Comparison of ENCODE assay signal across 11 cellular contexts in the genomic region with DNA sequence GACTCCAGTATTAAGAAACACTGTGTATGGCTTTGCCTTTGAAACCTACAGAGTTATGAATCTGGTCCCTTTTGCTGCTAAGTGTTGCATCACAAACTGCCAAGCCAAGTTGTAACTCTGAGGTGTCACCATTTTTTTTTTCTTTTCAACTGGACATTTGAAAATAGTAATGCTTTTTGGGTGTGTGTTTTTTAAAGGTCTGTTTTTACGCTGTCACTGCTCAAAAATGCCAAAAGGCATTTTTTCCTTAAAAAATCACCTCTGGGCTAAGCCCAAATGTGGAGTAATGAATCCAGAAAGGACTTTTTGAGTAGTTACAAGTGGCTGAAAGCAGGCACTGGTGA. TPM values are rescaled to one million over a fixed set of nuclear protein-coding genes. Genes with fewer than 3 reads are reported as not detected.
DNase-seq lines count a peak whose midpoint lies in the region; ATAC-seq, FAIRE-seq and TF ChIP-seq lines count a peak whose summit lies in the region.
"Had no signal": no experiment of that assay in that cellular context is flagged by ENCODE, and none has a peak within 500 bp of the region (broad histone marks: within the 10 kb centered on the region; RNA-seq: fewer than 3 reads in every experiment).

No MANE protein-coding gene starts in this region.

- DNase-seq in Right ventricle myocardium superior = no peak
- DNase-seq in cardiac septum (ENCODE audit: low spot score) = no peak
- no peak for DNase-seq in activated CD8-positive, alpha-beta T cell treated with anti-CD3 and anti-CD28 coated beads for 36 hours
- DNase-seq in HepG2 (ENCODE audit: low spot score) = no peak
- no peak for DNase-seq in mucosa of gallbladder (ENCODE audit: low spot score)
- DNase-seq in mucosa of descending colon = no peak
- DNase-seq: NCI-H524 treated with DMSO at 0.1 percent for 48 hours; stimulated activated CD4-positive, alpha-beta T cell treated with anti-CD3 and anti-CD28 coated beads, Interleukin-2, amount 100 ng/mL, for 48 hours had no signal

- no peak for TF ChIP-seq CTCF in activated CD8-positive, alpha-beta T cell treated with anti-CD3 and anti-CD28 coated beads for 36 hours (IDR thresholded peaks at IDR 0.05)
- no peak for TF ChIP-seq CTCF in HepG2 (CRISPR knock-in tag; IDR thresholded peaks at IDR 0.05)
- TF ChIP-seq CTCF in mucosa of descending colon (IDR thresholded peaks at IDR 0.05) = no peak

- H3K4me1 ChIP-seq in HepG2 (ENCODE audit: insufficient read depth, low read length) (peaks cover 99% of the 10 kb centered on the region), mucosa of descending colon (ENCODE audit: low read depth) (peaks cover 55% of the 10 kb centered on the region)

- no peak overlapping the region for H3K4me2 ChIP-seq in HepG2 (ENCODE audit: low read depth, low read length)

- ATAC-seq in Right ventricle myocardium superior (ENCODE audit: poor library complexity) (peak; percentile 48), HepG2 (no peak), HG02852 (IDR thresholded peaks at IDR 0.05; ENCODE audit: unreplicated experiment) (no peak), mucosa of descending colon (no peak), GM21526 (IDR thresholded peaks at IDR 0.05; ENCODE audit: low FRiP score, unreplicated experiment) (no peak)
- ATAC-seq in activated CD8-positive, alpha-beta T cell treated with anti-CD3 and anti-CD28 coated beads for 36 hours = no peak

- TF ChIP-seq EP300 in HepG2 (IDR thresholded peaks at IDR 0.05; ENCODE audit: low read depth in 2 of 2, low read length in 2 of 2) (no peak), HepG2 (CRISPR knock-in tag; IDR thresholded peaks at IDR 0.05; ENCODE audit: borderline replicate concordance) (no peak)

- peaks cover 44% of the 10 kb centered on the region for H4K20me1 ChIP-seq in HepG2 (ENCODE audit: insufficient read depth, low read length)

- H3K27ac Mint-ChIP-seq in activated CD8-positive, alpha-beta T cell treated with anti-CD3 and anti-CD28 coated beads for 36 hours = peak overlapping the region; percentile 80

- 91% methylated on average over 1 of the region's 1 CpG for WGBS in HepG2 (ENCODE audit: low lambda C conversion rate)

- no peak overlapping the region for H3K4me3 ChIP-seq in HepG2 (replicated peaks in 1 of 3; ENCODE audit: insufficient read depth in 1 of 3, low read depth in 2 of 3, low read length in 3 of 3)
- H3K4me3 ChIP-seq in mucosa of descending colon = no peak overlapping the region

- no peak for FAIRE-seq in HepG2 (lab: Jason Lieb, UNC)

- no peak for TF ChIP-seq POLR2A in HepG2 (IDR thresholded peaks at IDR 0.05; ENCODE audit: insufficient read depth in 1 of 2, low read depth in 2 of 2, low read length in 2 of 2)

- H3K4me3 Mint-ChIP-seq in activated CD8-positive, alpha-beta T cell treated with anti-CD3 and anti-CD28 coated beads for 36 hours = no peak overlapping the region

- in situ Hi-C loops in HepG2 (cut with HindIII; ENCODE audit: extremely low pct_ligation_motif_present, low pct_unique_long_range_greater_than_20kb) = no loop called here

- CTCF ChIA-PET in activated CD8-positive, alpha-beta T cell treated with anti-CD3 and anti-CD28 coated beads for 36 hours (lab: Charles Lee) = interaction anchor here (1.2 kb wide), 1 partner anchor 15 kb away, joined by 3 read pairs; no protein-coding TSS in a partner anchor
- CTCF ChIA-PET in HepG2 (lab: Yijun Ruan, JAX; ENCODE audit: low intra/inter-chr PET ratio, low total read pairs) = no interaction called here

- intact Hi-C loops in Right ventricle myocardium superior (cut with DNase I) = loop anchor here (10.0 kb wide), 1 partner anchor 180 kb away; a partner anchor contains a TSS
- intact Hi-C loops in cardiac septum (cut with DNase I) = no loop called here
- intact Hi-C loops in activated CD8-positive, alpha-beta T cell treated with anti-CD3 and anti-CD28 coated beads for 36 hours (cut with micrococcal nuclease) = no loop called here
- intact Hi-C loops in HepG2 (cut with micrococcal nuclease; ENCODE audit: unreplicated experiment) = no loop called here
- intact Hi-C loops in mucosa of descending colon (cut with DNase I, micrococcal nuclease) = no loop called here

- no peak overlapping the region for H3K27ac ChIP-seq in HepG2 (ENCODE audit: extremely low read length, insufficient read depth, low read length)

- no peak for TF ChIP-seq RAD21 in HepG2 (CRISPR knock-in tag; IDR thresholded peaks at IDR 0.05)

- no peaks in the 10 kb centered on the region for H3K27me3 Mint-ChIP-seq in activated CD8-positive, alpha-beta T cell treated with anti-CD3 and anti-CD28 coated beads for 36 hours

- H3K36me3 ChIP-seq in HepG2 (replicated peaks in 1 of 2; ENCODE audit: control insufficient read depth in 1 of 2, insufficient read depth in 2 of 2, low read length in 2 of 2) (peaks cover 24 to 36% of the 10 kb centered on the region in 2 experiments), mucosa of descending colon (ENCODE audit: low read depth) (no peaks in the 10 kb centered on the region)

- peaks cover 58% of the 10 kb centered on the region for H3K4me1 Mint-ChIP-seq in activated CD8-positive, alpha-beta T cell treated with anti-CD3 and anti-CD28 coated beads for 36 hours (ENCODE audit: low read depth)

- H3K79me2 ChIP-seq in HepG2 (ENCODE audit: insufficient read depth, low read length) = peaks cover 94% of the 10 kb centered on the region

- no peak overlapping the region for H2AFZ ChIP-seq in HepG2 (ENCODE audit: low read length)

- H3K9ac ChIP-seq in HepG2 (ENCODE audit: insufficient read depth, low read depth, low read length) = no peak overlapping the region

- POLR2A ChIA-PET in activated CD8-positive, alpha-beta T cell treated with anti-CD3 and anti-CD28 coated beads for 36 hours (lab: Charles Lee) = interaction anchor here (1.0 to 2.1 kb wide), 3 partner anchors 9 to 27 kb away, joined by 6 to 7 read pairs (median 6); a partner anchor contains a TSS
- POLR2A ChIA-PET in HepG2 (lab: Yijun Ruan, JAX) = interaction anchor here (5.0 kb wide), 1 partner anchor 10 kb away, joined by 31 read pairs; a partner anchor contains a TSS

- no peaks in the 10 kb centered on the region for H3K27me3 ChIP-seq in HepG2 (ENCODE audit: control insufficient read depth in 1 of 2, insufficient read depth in 2 of 2, low read length in 2 of 2)

- H3K9me3 Mint-ChIP-seq in activated CD8-positive, alpha-beta T cell treated with anti-CD3 and anti-CD28 coated beads for 36 hours = no peaks in the 10 kb centered on the region
- H3K9me3 Mint-ChIP-seq: brain had no signal

- peaks cover 20% of the 10 kb centered on the region for H3K36me3 Mint-ChIP-seq in activated CD8-positive, alpha-beta T cell treated with anti-CD3 and anti-CD28 coated beads for 36 hours (ENCODE audit: low read depth)

- no TSS peak for BruUV-seq in HepG2 (replicated peaks; lab: Mats Ljungman, UMichigan)

- H3K9me3 ChIP-seq in HepG2 (ENCODE audit: low read length) (no peaks in the 10 kb centered on the region), mucosa of descending colon (no peaks in the 10 kb centered on the region)

TF ChIP-seq in HepG2, 621 proteins besides CTCF, POLR2A, EP300 and RAD21:
- no peak for TF ChIP-seq ZNF263 (CRISPR knock-in tag; IDR thresholded peaks at IDR 0.05)
- no peak for TF ChIP-seq SOX6 (IDR thresholded peaks at IDR 0.05)
- no peak for TF ChIP-seq SOX6 (CRISPR knock-in tag; IDR thresholded peaks at IDR 0.05)
- peak; percentile 55; the same call in 1 of the 2 replicates for TF ChIP-seq CEBPB (IDR thresholded peaks at IDR 0.05; ENCODE audit: borderline replicate concordance, low read depth, low read length)
- TF ChIP-seq HCFC1 (IDR thresholded peaks at IDR 0.05; ENCODE audit: low read depth, low read length) = no peak

RNA-seq across cellular contexts. Expression of a gene that starts 9.5 kb away (rescaled TPM):
- 17.3 TPM for total RNA-seq in Right ventricle myocardium superior
- total RNA-seq in cardiac septum = 18.4 TPM
- total RNA-seq in activated CD8-positive, alpha-beta T cell treated with anti-CD3 and anti-CD28 coated beads for 36 hours = 10 to 100 TPM; 22.3 to 24.7 TPM
- 8.6 and 10.0 TPM in 2 replicates for total RNA-seq in HepG2 (2016; rRNA removed; fragmentation: Illumina TruSeq; extraction: Trizol)
- total RNA-seq in HepG2 (2016; cell fraction: cytosol; rRNA removed; fragmentation: Illumina TruSeq; extraction: Trizol; ENCODE audit: low read depth) = 5.9 and 6.9 TPM in 2 replicates
- 8.6 and 9.2 TPM in 2 replicates for total RNA-seq in HepG2 (2016; cell fraction: insoluble cytoplasmic fraction; rRNA removed; fragmentation: Illumina TruSeq; extraction: Trizol)
- total RNA-seq in HepG2 (2016; cell fraction: membrane; rRNA removed; fragmentation: Illumina TruSeq; extraction: Trizol) = 6.1 and 6.5 TPM in 2 replicates
- total RNA-seq in HepG2 (2016; cell fraction: nucleus; rRNA removed; fragmentation: Illumina TruSeq; extraction: Trizol) = 15.6 and 16.8 TPM in 2 replicates
- 56.3 and 59.1 TPM in 2 replicates for polyA plus RNA-seq in HepG2 (2011; rRNA removed)
- polyA plus RNA-seq in HepG2 (2011; cell fraction: cytosol; rRNA removed) = 15.3 and 17.1 TPM in 2 replicates
- 92.6 and 110 TPM in 2 replicates for polyA plus RNA-seq in HepG2 (2011; cell fraction: nucleus; rRNA removed)
- polyA plus RNA-seq in HepG2 (2012) = 27.7 and 30.7 TPM in 2 replicates
- 0.69 and 1.4 TPM in 2 replicates for polyA plus RNA-seq in HepG2 (2016; cell fraction: cytosol; fragmentation: Illumina TruSeq; extraction: Trizol; ENCODE audit: low read depth)
- polyA plus RNA-seq in HepG2 (2016; cell fraction: insoluble cytoplasmic fraction; fragmentation: Illumina TruSeq; extraction: Trizol; ENCODE audit: low read depth) = 9.8 and 12.0 TPM in 2 replicates
- polyA plus RNA-seq in HepG2 (2016; cell fraction: membrane; fragmentation: Illumina TruSeq; extraction: Trizol; ENCODE audit: low read depth) = 2.7 and 3.7 TPM in 2 replicates
- polyA plus RNA-seq in HepG2 (2016; cell fraction: nucleus; fragmentation: Illumina TruSeq; extraction: Trizol; ENCODE audit: insufficient read depth, low read depth) = 25.8 and 26.1 TPM in 2 replicates
- 37.4 and 65.9 TPM in 2 replicates for polyA minus RNA-seq in HepG2 (2011; rRNA and poly(A)+ RNA removed; ENCODE audit: low replicate concordance)
- 17.8 and 26.2 TPM in 2 replicates for polyA minus RNA-seq in HepG2 (2011; cell fraction: cytosol; rRNA and poly(A)+ RNA removed)
- 43.8 and 50.1 TPM in 2 replicates for polyA minus RNA-seq in HepG2 (2011; cell fraction: nucleus; rRNA and poly(A)+ RNA removed)
- total RNA-seq in mucosa of gallbladder = 59.0 TPM
- total RNA-seq in mucosa of descending colon = 10 to 100 TPM; 38.5 to 76.3 (median 44.9) TPM
